In the genomic region with DNA sequence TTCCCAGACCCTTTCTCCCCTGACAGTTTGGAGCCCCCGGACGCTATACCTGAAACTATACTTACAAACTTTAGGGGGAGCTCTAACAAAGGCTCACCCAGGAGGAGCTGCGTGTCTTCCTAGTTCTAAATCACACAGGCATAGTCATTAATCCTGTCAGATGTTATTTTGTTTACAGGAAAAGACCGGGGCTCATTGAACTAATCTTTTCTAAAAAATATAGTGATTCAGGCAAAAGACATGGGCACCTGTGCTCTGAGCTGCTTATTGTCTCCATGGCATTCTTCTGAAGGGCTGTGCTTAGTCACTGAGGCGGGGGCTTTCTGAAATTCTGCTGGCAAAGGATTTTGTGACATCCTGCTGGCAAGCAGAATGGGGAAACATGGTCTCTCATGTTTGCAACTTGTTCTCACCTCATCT, we compare ENCODE assay signal across 8 cellular contexts.
A peak's percentile ranks its signal among the peaks of the same experiment; 100 is the strongest.
DNase-seq lines count a peak whose midpoint lies in the region; ATAC-seq and TF ChIP-seq lines count a peak whose summit lies in the region.

No MANE protein-coding gene starts in this region.

- no peaks in the 10 kb centered on the region for H3K36me3 Mint-ChIP-seq in mesothelial cell of epicardium

- no peaks in the 10 kb centered on the region for H3K9me3 ChIP-seq in ES-I3 (ENCODE audit: control insufficient read depth, insufficient read depth, low read length)
- H3K9me3 ChIP-seq in SK-N-MC (ENCODE audit: low read depth, low read length): no peaks in the 10 kb centered on the region

- no peaks in the 10 kb centered on the region for H3K9me3 Mint-ChIP-seq in mesothelial cell of epicardium

- no peak for TF ChIP-seq CTCF in mesothelial cell of epicardium (IDR thresholded peaks at IDR 0.05; ENCODE audit: unreplicated experiment)

- DNase-seq in NCI-H1092 treated with DMSO at 0.1 percent for 48 hours (lab: John Stamatoyannopoulos, UW) (peak; percentile 62), SK-N-MC (ENCODE audit: low read depth, low spot score) (no peak), mesothelial cell of epicardium (ENCODE audit: low spot score in 2 of 2, unreplicated experiment in 2 of 2) (no peak), DMS79 treated with DMSO at 0.1 percent for 48 hours (lab: John Stamatoyannopoulos, UW) (no peak)
- DNase-seq in stimulated activated CD4-positive, alpha-beta T cell treated with anti-CD3 and anti-CD28 coated beads, Interleukin-2, amount 100 ng/mL, for 24 hours: no peak

- peak overlapping the region; percentile 57; the same call in 1 of the 2 replicates for H3K27ac ChIP-seq in SK-N-MC

- no peak overlapping the region for H3K27ac Mint-ChIP-seq in mesothelial cell of epicardium

- peak overlapping the region; percentile 56; the same call in 1 of the 2 replicates for H3K4me3 ChIP-seq in SK-N-MC

- no peaks in the 10 kb centered on the region for H3K36me3 ChIP-seq in ES-I3 (ENCODE audit: insufficient read depth, low read length)
- H3K36me3 ChIP-seq in SK-N-MC (ENCODE audit: insufficient read depth, low read length): no peaks in the 10 kb centered on the region

- H3K4me3 Mint-ChIP-seq in mesothelial cell of epicardium: peak overlapping the region; percentile 28

- peaks cover 4% of the 10 kb centered on the region; the same call in 1 of the 2 replicates for H3K4me1 ChIP-seq in ES-I3 (ENCODE audit: insufficient read depth, low read length)

- ATAC-seq in HG03196 (IDR thresholded peaks at IDR 0.05; ENCODE audit: unreplicated experiment) (no peak), HG02642 (IDR thresholded peaks at IDR 0.05; ENCODE audit: poor library complexity, unreplicated experiment) (no peak)

- no peaks in the 10 kb centered on the region for H3K27me3 Mint-ChIP-seq in mesothelial cell of epicardium (ENCODE audit: low read depth)

- H3K9ac ChIP-seq in ES-I3 (ENCODE audit: low read depth, low read length) (peak overlapping the region; percentile 11; the same call in 1 of the 2 replicates), SK-N-MC (ENCODE audit: insufficient read length) (no peak overlapping the region)

- H3K4me1 Mint-ChIP-seq in mesothelial cell of epicardium: peaks cover 14% of the 10 kb centered on the region
